Comparison of ENCODE assay signal across 8 cellular contexts in genomic region chr22:46592390-46592872, GRCh38. TPM values are rescaled to one million over a fixed set of nuclear protein-coding genes. Genes with fewer than 3 reads are reported as not detected.
DNase-seq lines count a peak whose midpoint lies in the region; ATAC-seq, FAIRE-seq and TF ChIP-seq lines count a peak whose summit lies in the region.

No MANE protein-coding gene starts in this region.

- peak overlapping the region; percentile 70 for H3K4me3 Mint-ChIP-seq in activated T-helper 2 cell treated with anti-CD3 and anti-CD28 coated beads, Interferon-gamma antibody, Interleukin-2, Interleukin-4, amounts not matched to agents 10 μg/mL and 5 μg/mL and 100 μg/mL, durations not matched to agents 14 hours and 24 hours and 36 hours (ENCODE audit: low read depth)

- peaks cover 29% of the 10 kb centered on the region for H3K4me1 Mint-ChIP-seq in activated T-helper 2 cell treated with anti-CD3 and anti-CD28 coated beads, Interferon-gamma antibody, Interleukin-2, Interleukin-4, amounts not matched to agents 10 μg/mL and 5 μg/mL and 100 μg/mL, durations not matched to agents 14 hours and 24 hours and 36 hours (ENCODE audit: low read depth)

- peaks cover 14% of the 10 kb centered on the region for H3K4me1 ChIP-seq in Loucy (ENCODE audit: insufficient read depth, low read length, poor library complexity, severe bottlenecking)

- no peak for FAIRE-seq in D721Med (lab: Jason Lieb, UNC)

- peak overlapping the region; percentile 94 for H3K27ac Mint-ChIP-seq in activated T-helper 2 cell treated with anti-CD3 and anti-CD28 coated beads, Interferon-gamma antibody, Interleukin-2, Interleukin-4, amounts not matched to agents 10 μg/mL and 5 μg/mL and 100 μg/mL, durations not matched to agents 14 hours and 24 hours and 36 hours

- peak; percentile 68 for ATAC-seq in GM19324 (IDR thresholded peaks at IDR 0.05; ENCODE audit: low FRiP score, unreplicated experiment)

- no peaks in the 10 kb centered on the region for H3K36me3 ChIP-seq in Loucy (ENCODE audit: insufficient read depth, low read length)

- DNase-seq in activated T-helper 2 cell treated with anti-CD3 and anti-CD28 coated beads, Interferon-gamma antibody, Interleukin-2, Interleukin-4, amounts not matched to agents 10 μg/mL and 5 μg/mL and 100 μg/mL, durations not matched to agents 14 hours and 24 hours and 36 hours (ENCODE audit: low spot score), result peak; percentile 52
- peak; percentile 78 for DNase-seq in islet precursor cell
- DNase-seq in stimulated activated CD8-positive, alpha-beta memory T cell treated with anti-CD3 and anti-CD28 coated beads, Interleukin-7, amount 100 ng/mL, for 24 hours (ENCODE audit: low read depth), result peak; percentile 33
- DNase-seq in NCI-H2196 treated with DMSO at 0.1 percent for 48 hours (lab: John Stamatoyannopoulos, UW; ENCODE audit: unreplicated experiment), result no peak
- no peak for DNase-seq in NCI-H345 treated with DMSO at 0.1 percent for 48 hours (lab: John Stamatoyannopoulos, UW; ENCODE audit: unreplicated experiment)
- no peak for DNase-seq in D721Med (ENCODE audit: insufficient read length, low spot score)

- no peaks in the 10 kb centered on the region for H3K9me3 Mint-ChIP-seq in activated T-helper 2 cell treated with anti-CD3 and anti-CD28 coated beads, Interferon-gamma antibody, Interleukin-2, Interleukin-4, amounts not matched to agents 10 μg/mL and 5 μg/mL and 100 μg/mL, durations not matched to agents 14 hours and 24 hours and 36 hours

- peak overlapping the region; percentile 36 for H3K4me2 ChIP-seq in Loucy (ENCODE audit: low read depth, low read length, poor library complexity, severe bottlenecking)

- H3K9me3 ChIP-seq in Loucy (ENCODE audit: insufficient read depth, low read depth, low read length), result no peaks in the 10 kb centered on the region

- H2AFZ ChIP-seq in Loucy (ENCODE audit: low read length), result no peak overlapping the region

- TF ChIP-seq CTCF in Loucy (conservative IDR thresholded peaks at IDR 0.05; ENCODE audit: low read length), result no peak
- TF ChIP-seq CTCF in D721Med (IDR thresholded peaks at IDR 0.05; ENCODE audit: insufficient read depth, missing control alignments), result no peak

- intact Hi-C loops in activated T-helper 2 cell treated with anti-CD3 and anti-CD28 coated beads, Interferon-gamma antibody, Interleukin-2, Interleukin-4, amounts not matched to agents 10 μg/mL and 5 μg/mL and 100 μg/mL, durations not matched to agents 14 hours and 24 hours and 36 hours (cut with micrococcal nuclease), result loop anchor here (1.0 kb wide), 2 partner anchors 12 to 82 kb away; no protein-coding TSS in a partner anchor

- peaks cover 9% of the 10 kb centered on the region; the same call in 1 of the 2 replicates for H3K79me2 ChIP-seq in Loucy (ENCODE audit: insufficient read depth, low read length)

- H3K4me3 ChIP-seq in Loucy (ENCODE audit: low read length, poor library complexity, severe bottlenecking), result no peak overlapping the region

- H3K27me3 Mint-ChIP-seq in activated T-helper 2 cell treated with anti-CD3 and anti-CD28 coated beads, Interferon-gamma antibody, Interleukin-2, Interleukin-4, amounts not matched to agents 10 μg/mL and 5 μg/mL and 100 μg/mL, durations not matched to agents 14 hours and 24 hours and 36 hours (ENCODE audit: low read depth), result no peaks in the 10 kb centered on the region

- no peaks in the 10 kb centered on the region for H3K9me2 ChIP-seq in Loucy (replicated peaks; ENCODE audit: low read depth, low read length)

- peak overlapping the region; percentile 8 for H3K9ac ChIP-seq in Loucy (ENCODE audit: low read depth, low read length, poor library complexity, severe bottlenecking)

- no peaks in the 10 kb centered on the region for H3K27me3 ChIP-seq in Loucy (ENCODE audit: insufficient read depth, low read length, poor library complexity, severe bottlenecking)

- H4K20me1 ChIP-seq in Loucy (ENCODE audit: insufficient read depth, low read length, poor library complexity, severe bottlenecking), result no peaks in the 10 kb centered on the region

- H3F3A ChIP-seq in Loucy (ENCODE audit: low read depth), result no peaks in the 10 kb centered on the region

- no peaks in the 10 kb centered on the region for H3K36me3 Mint-ChIP-seq in activated T-helper 2 cell treated with anti-CD3 and anti-CD28 coated beads, Interferon-gamma antibody, Interleukin-2, Interleukin-4, amounts not matched to agents 10 μg/mL and 5 μg/mL and 100 μg/mL, durations not matched to agents 14 hours and 24 hours and 36 hours (ENCODE audit: low read depth)

RNA-seq across cellular contexts. Expression of gene GRAMD4, which starts 27.8 kb away (rescaled TPM):
- 90.8 and 91.6 TPM in 2 replicates for total RNA-seq in activated T-helper 2 cell treated with anti-CD3 and anti-CD28 coated beads, Interferon-gamma antibody, Interleukin-2, Interleukin-4, amounts not matched to agents 10 μg/mL and 5 μg/mL and 100 μg/mL, durations not matched to agents 14 hours and 24 hours and 36 hours

RNA-seq across cellular contexts. Expression of gene CELSR1, which starts 55.0 kb away (rescaled TPM):
- 0.30 and 0.41 TPM in 2 replicates for total RNA-seq in activated T-helper 2 cell treated with anti-CD3 and anti-CD28 coated beads, Interferon-gamma antibody, Interleukin-2, Interleukin-4, amounts not matched to agents 10 μg/mL and 5 μg/mL and 100 μg/mL, durations not matched to agents 14 hours and 24 hours and 36 hours

Comparison
In these comparisons a context has a peak if more than half of its experiments do, and no peak if none do; other contexts are left out.
1. DNase-seq: peak in activated T-helper 2 cell treated with anti-CD3 and anti-CD28 coated beads, Interferon-gamma antibody, Interleukin-2, Interleukin-4, amounts not matched to agents 10 μg/mL and 5 μg/mL and 100 μg/mL, durations not matched to agents 14 hours and 24 hours and 36 hours (single experiment), islet precursor cell (single experiment) and stimulated activated CD8-positive, alpha-beta memory T cell treated with anti-CD3 and anti-CD28 coated beads, Interleukin-7, amount 100 ng/mL, for 24 hours (single experiment); none in NCI-H2196 treated with DMSO at 0.1 percent for 48 hours (single experiment), NCI-H345 treated with DMSO at 0.1 percent for 48 hours (single experiment) and D721Med (single experiment).